Comparison of ENCODE assay signal across 33 cellular contexts in the genomic region with DNA sequence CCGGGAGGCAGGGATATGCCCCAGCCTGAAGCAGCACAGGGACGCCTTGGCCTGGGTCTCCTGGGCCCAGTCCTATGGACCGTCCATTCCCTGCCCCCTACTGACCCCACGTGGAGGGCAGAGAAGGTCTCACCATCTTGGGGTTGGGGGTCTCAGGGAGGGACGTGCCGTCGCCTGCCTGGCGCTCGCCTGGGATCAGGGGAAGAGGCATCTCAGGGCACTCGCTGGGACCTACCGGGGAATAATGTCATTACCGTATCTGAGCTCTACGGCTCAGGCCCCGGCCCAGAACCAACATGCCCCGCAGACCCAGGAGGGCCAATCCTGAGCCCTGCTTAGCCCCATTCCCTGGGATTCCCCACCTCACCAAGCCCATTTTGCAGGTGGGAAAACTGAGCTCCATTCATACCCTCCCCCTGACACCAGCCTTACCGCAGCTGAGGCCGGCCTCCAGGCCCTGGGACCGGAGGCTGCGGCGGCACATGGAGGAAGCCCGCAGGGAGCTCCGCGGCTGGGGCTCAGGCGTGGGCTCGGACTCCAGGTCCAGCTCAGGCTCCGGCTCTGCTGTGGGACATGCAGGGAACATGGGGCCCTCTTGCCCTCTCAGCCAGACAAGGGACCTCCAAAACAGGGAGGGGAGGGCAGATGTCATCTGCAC. TPM values are rescaled to one million over a fixed set of nuclear protein-coding genes. Genes with fewer than 3 reads are reported as not detected.
"Had no signal": no experiment of that assay in that cellular context is flagged by ENCODE, and none has a peak within 500 bp of the region (broad histone marks: within the 10 kb centered on the region; RNA-seq: fewer than 3 reads in every experiment).

No MANE protein-coding gene starts in this region.

- H3K27ac ChIP-seq: brain microvascular endothelial cell, Peyer's patch, SJSA1 had no signal

- FAIRE-seq: TTC549 had no signal

- H3K9me3 Mint-ChIP-seq: activated CD4-positive, alpha-beta memory T cell treated with anti-CD3 and anti-CD28 coated beads for 36 hours; activated CD4-positive, alpha-beta T cell treated with anti-CD3 and anti-CD28 coated beads, Interleukin-2, amount 10 ng/mL, durations not matched to agents 7 days and 5 days; activated naive CD4-positive, alpha-beta T cell treated with anti-CD3 and anti-CD28 coated beads, Interleukin-2, amount 10 ng/mL, durations not matched to agents 7 days and 5 days; activated naive CD8-positive, alpha-beta T cell treated with anti-CD3 and anti-CD28 coated beads, Interleukin-2, amount 50 U/mL, for 24 hours; T-helper 1 cell treated with Interleukin-12 subunit alpha and Interleukin-12 subunit beta and Interleukin-4 antibody, amounts not matched to agents 30 μg/mL and 1 μg/mL, for 36 hours; T-helper 2 cell treated with Interferon-gamma antibody and Interleukin-4, amounts not matched to agents 5 μg/mL and 100 μg/mL, for 36 hours had no signal

- H3K27me3 Mint-ChIP-seq: activated CD4-positive, alpha-beta memory T cell treated with anti-CD3 and anti-CD28 coated beads for 36 hours; activated CD4-positive, alpha-beta T cell treated with anti-CD3 and anti-CD28 coated beads, Interleukin-2, amount 10 ng/mL, durations not matched to agents 7 days and 5 days; activated naive CD8-positive, alpha-beta T cell; activated naive CD8-positive, alpha-beta T cell treated with anti-CD3 and anti-CD28 coated beads, Interleukin-2, amount 50 U/mL, for 24 hours had no signal

- H3K4me3 ChIP-seq: MG63, Peyer's patch, SJSA1 had no signal

- H3K9me3 ChIP-seq: MG63, Peyer's patch, SJSA1, SK-N-SH had no signal

- H3K4me1 ChIP-seq: Peyer's patch, SJSA1 had no signal

- H3K27ac Mint-ChIP-seq: activated CD4-positive, alpha-beta memory T cell treated with anti-CD3 and anti-CD28 coated beads for 36 hours; activated CD4-positive, alpha-beta T cell treated with anti-CD3 and anti-CD28 coated beads, Interleukin-2, amount 10 ng/mL, durations not matched to agents 7 days and 5 days; activated CD8-positive, alpha-beta memory T cell treated with anti-CD3 and anti-CD28 coated beads, Interleukin-2, amount 10 ng/mL, durations not matched to agents 7 days and 5 days; activated naive CD4-positive, alpha-beta T cell treated with anti-CD3 and anti-CD28 coated beads, Interleukin-2, amount 10 ng/mL, durations not matched to agents 7 days and 5 days; activated naive CD8-positive, alpha-beta T cell; activated naive CD8-positive, alpha-beta T cell treated with anti-CD3 and anti-CD28 coated beads, Interleukin-2, amount 50 U/mL, for 24 hours; T-helper 1 cell treated with Interleukin-12 subunit alpha and Interleukin-12 subunit beta and Interleukin-4 antibody, amounts not matched to agents 30 μg/mL and 1 μg/mL, for 36 hours; T-helper 2 cell treated with Interferon-gamma antibody and Interleukin-4, amounts not matched to agents 5 μg/mL and 100 μg/mL, for 36 hours had no signal

- DNase-seq: activated CD4-positive, alpha-beta memory T cell treated with anti-CD3 and anti-CD28 coated beads for 36 hours; activated CD4-positive, alpha-beta T cell treated with anti-CD3 and anti-CD28 coated beads, Interleukin-2, amount 10 ng/mL, durations not matched to agents 7 days and 5 days; activated CD8-positive, alpha-beta memory T cell treated with anti-CD3 and anti-CD28 coated beads for 24 hours; activated CD8-positive, alpha-beta memory T cell treated with anti-CD3 and anti-CD28 coated beads, Interleukin-2, amount 10 ng/mL, durations not matched to agents 7 days and 5 days; activated CD8-positive, alpha-beta memory T cell treated with anti-CD3 and anti-CD28 coated beads, Interleukin-2, amount 50 U/mL, for 48 hours; activated effector memory CD4-positive, alpha-beta T cell treated with Interleukin-2 at 50 U/mL for 16 hours; activated naive CD4-positive, alpha-beta T cell treated with anti-CD3 and anti-CD28 coated beads, Interleukin-2, amount 10 ng/mL, durations not matched to agents 7 days and 5 days; activated naive CD8-positive, alpha-beta T cell treated with anti-CD3 and anti-CD28 coated beads, Interleukin-2, amount 50 U/mL, for 24 hours; activated T-cell treated with anti-CD3 and anti-CD28 coated beads, Interleukin-2, amount 50 U/mL, for 48 hours; aorta; brain microvascular endothelial cell; central memory CD4-positive, alpha-beta T cell; Kasumi-1; KG1; MG63; MV-4-11; NCI-H1092; NCI-H1436 treated with DMSO at 0.1 percent for 48 hours; NCI-H1694 treated with DMSO at 0.1 percent for 48 hours; NCI-H2029; NCI-H345; NCI-H524 treated with DMSO at 0.1 percent for 48 hours; PC-3; Peyer's patch; RPMI8226; SHP77 treated with DMSO at 0.1 percent for 48 hours; SK-N-SH had no signal

- H3K27me3 ChIP-seq: MG63, Peyer's patch, SJSA1 had no signal

- H3K4me1 Mint-ChIP-seq: activated CD4-positive, alpha-beta T cell treated with anti-CD3 and anti-CD28 coated beads, Interleukin-2, amount 10 ng/mL, durations not matched to agents 7 days and 5 days; activated CD8-positive, alpha-beta memory T cell treated with anti-CD3 and anti-CD28 coated beads, Interleukin-2, amount 10 ng/mL, durations not matched to agents 7 days and 5 days; activated naive CD4-positive, alpha-beta T cell treated with anti-CD3 and anti-CD28 coated beads, Interleukin-2, amount 10 ng/mL, durations not matched to agents 7 days and 5 days; activated naive CD8-positive, alpha-beta T cell treated with anti-CD3 and anti-CD28 coated beads, Interleukin-2, amount 50 U/mL, for 24 hours had no signal

- H3K4me3 Mint-ChIP-seq: activated CD4-positive, alpha-beta memory T cell treated with anti-CD3 and anti-CD28 coated beads for 36 hours; activated CD4-positive, alpha-beta T cell treated with anti-CD3 and anti-CD28 coated beads, Interleukin-2, amount 10 ng/mL, durations not matched to agents 7 days and 5 days; activated CD8-positive, alpha-beta memory T cell treated with anti-CD3 and anti-CD28 coated beads, Interleukin-2, amount 10 ng/mL, durations not matched to agents 7 days and 5 days; activated naive CD4-positive, alpha-beta T cell treated with anti-CD3 and anti-CD28 coated beads, Interleukin-2, amount 10 ng/mL, durations not matched to agents 7 days and 5 days; activated naive CD8-positive, alpha-beta T cell; activated naive CD8-positive, alpha-beta T cell treated with anti-CD3 and anti-CD28 coated beads, Interleukin-2, amount 50 U/mL, for 24 hours; T-helper 1 cell treated with Interleukin-12 subunit alpha and Interleukin-12 subunit beta and Interleukin-4 antibody, amounts not matched to agents 30 μg/mL and 1 μg/mL, for 36 hours; T-helper 2 cell treated with Interferon-gamma antibody and Interleukin-4, amounts not matched to agents 5 μg/mL and 100 μg/mL, for 36 hours had no signal

- H3K9ac ChIP-seq: SK-N-SH had no signal

- H3K36me3 Mint-ChIP-seq: activated CD4-positive, alpha-beta memory T cell treated with anti-CD3 and anti-CD28 coated beads for 36 hours; activated CD8-positive, alpha-beta memory T cell treated with anti-CD3 and anti-CD28 coated beads, Interleukin-2, amount 10 ng/mL, durations not matched to agents 7 days and 5 days; activated naive CD4-positive, alpha-beta T cell treated with anti-CD3 and anti-CD28 coated beads, Interleukin-2, amount 10 ng/mL, durations not matched to agents 7 days and 5 days; activated naive CD8-positive, alpha-beta T cell had no signal

- H3K36me3 ChIP-seq: brain microvascular endothelial cell, MG63, Peyer's patch, SJSA1 had no signal

RNA-seq across cellular contexts. Expression of gene GRID2IP, which starts 40.7 kb away (rescaled TPM):
- total RNA-seq: NCI-H460, PC-3, SJSA1 had no signal
